In the genomic region with DNA sequence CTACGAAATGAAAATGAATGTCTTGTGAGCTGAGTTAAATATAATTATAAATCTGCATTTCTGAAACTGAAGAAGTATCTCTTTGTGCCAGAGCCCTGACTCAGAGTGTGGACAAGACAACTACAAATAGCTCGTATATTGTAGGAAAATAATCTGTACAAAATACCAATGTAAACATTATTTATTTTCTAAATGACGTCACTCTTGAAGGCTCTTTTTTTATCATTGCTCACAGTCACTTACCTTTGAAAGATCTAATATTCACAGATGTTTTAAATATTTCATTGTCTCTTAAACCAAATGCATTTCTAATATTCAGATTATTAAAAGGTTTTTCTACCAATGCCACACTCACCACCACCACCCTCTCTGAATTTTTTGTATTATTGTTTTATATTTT, we compare ENCODE assay signal across 8 cellular contexts.
"Had no signal": no experiment of that assay in that cellular context is flagged by ENCODE, and none has a peak within 500 bp of the region (broad histone marks: within the 10 kb centered on the region; RNA-seq: fewer than 3 reads in every experiment).

No MANE protein-coding gene starts in this region.

- DNase-seq: GM23248, GOT3, H7, Karpas-422 had no signal

- H3K27ac ChIP-seq: GM23248, KMS-11 had no signal

- ATAC-seq: HCT116 had no signal

- H2AFZ ChIP-seq: GM23248 had no signal

- H3K4me2 ChIP-seq: KMS-11 had no signal

- H3K9ac ChIP-seq: GM23248, KMS-11 had no signal

- H3K36me3 ChIP-seq: HAP-1 had no signal

- FAIRE-seq: HTR-8/SVneo had no signal

- H3K4me3 ChIP-seq: GM23248, HAP-1 had no signal

- H3K4me1 ChIP-seq: HAP-1 had no signal

- H3K9me3 ChIP-seq: HAP-1 had no signal
